ENCODE assay signal across 30 cellular contexts in the genomic region with DNA sequence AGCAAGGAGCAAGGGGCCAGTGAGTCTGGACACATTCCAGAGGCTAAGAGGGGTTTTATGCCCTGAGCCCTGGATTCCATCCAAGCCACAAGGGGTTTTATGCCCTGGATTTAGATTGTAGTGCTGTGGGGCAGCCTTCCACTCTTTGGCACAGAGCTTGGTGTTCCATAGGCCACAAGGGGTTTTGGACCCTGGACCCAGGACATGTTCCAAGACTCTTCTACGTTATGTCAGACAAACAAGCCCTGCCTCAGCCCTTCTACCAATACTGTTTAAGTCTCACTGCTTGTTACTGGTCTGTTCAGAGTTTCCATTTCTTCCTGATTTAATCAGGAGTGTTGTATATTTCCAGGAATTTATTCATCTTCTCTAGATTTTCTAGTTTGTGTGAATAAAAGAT. TPM values are rescaled to one million over a fixed set of nuclear protein-coding genes. Genes with fewer than 3 reads are reported as not detected.
"Had no signal": no experiment of that assay in that cellular context is flagged by ENCODE, and none has a peak within 500 bp of the region (broad histone marks: within the 10 kb centered on the region; RNA-seq: fewer than 3 reads in every experiment).

No MANE protein-coding gene starts in this region.

- H3K9me3 Mint-ChIP-seq: activated T-helper 2 cell treated with anti-CD3 and anti-CD28 coated beads, Interferon-gamma antibody, Interleukin-2, Interleukin-4, amounts not matched to agents 10 μg/mL and 5 μg/mL and 100 μg/mL, durations not matched to agents 14 hours and 24 hours and 36 hours had no signal

- H3K4me3 ChIP-seq: adrenal gland, body of pancreas, breast epithelium, MG63, SJSA1 had no signal

- H3K36me3 ChIP-seq: adrenal gland, breast epithelium, MG63, SJSA1 had no signal

- H3K4me3 Mint-ChIP-seq: activated CD4-positive, alpha-beta T cell treated with anti-CD3 and anti-CD28 coated beads, Interleukin-2, amount 10 ng/mL, durations not matched to agents 7 days and 5 days; activated CD8-positive, alpha-beta T cell treated with anti-CD3 and anti-CD28 coated beads, Interleukin-2, amount 10 ng/mL, durations not matched to agents 7 days and 5 days; activated naive CD4-positive, alpha-beta T cell treated with anti-CD3 and anti-CD28 coated beads, Interleukin-2, amount 50 U/mL, for 24 hours; activated T-cell treated with anti-CD3 and anti-CD28 coated beads, Interleukin-2, amount 50 U/mL, for 24 hours; T-helper 1 cell treated with Interleukin-12 subunit alpha and Interleukin-12 subunit beta and Interleukin-4 antibody, amounts not matched to agents 30 μg/mL and 1 μg/mL, for 36 hours; T-helper 2 cell treated with Interferon-gamma antibody and Interleukin-4, amounts not matched to agents 5 μg/mL and 100 μg/mL, for 36 hours had no signal

- H3K9me3 ChIP-seq: adrenal gland, body of pancreas, breast epithelium, MG63, SJSA1, SK-N-SH had no signal

- H3K27ac ChIP-seq: adrenal gland, body of pancreas, breast epithelium, SJSA1 had no signal

- H3K27ac Mint-ChIP-seq: activated CD4-positive, alpha-beta T cell treated with anti-CD3 and anti-CD28 coated beads, Interleukin-2, amount 10 ng/mL, durations not matched to agents 7 days and 5 days; activated CD8-positive, alpha-beta T cell treated with anti-CD3 and anti-CD28 coated beads, Interleukin-2, amount 10 ng/mL, durations not matched to agents 7 days and 5 days; activated naive CD4-positive, alpha-beta T cell treated with anti-CD3 and anti-CD28 coated beads, Interleukin-2, amount 50 U/mL, for 24 hours; activated T-cell treated with anti-CD3 and anti-CD28 coated beads, Interleukin-2, amount 50 U/mL, for 24 hours; activated T-helper 2 cell treated with anti-CD3 and anti-CD28 coated beads, Interferon-gamma antibody, Interleukin-2, Interleukin-4, amounts not matched to agents 10 μg/mL and 5 μg/mL and 100 μg/mL, durations not matched to agents 14 hours and 24 hours and 36 hours; T-helper 1 cell treated with Interleukin-12 subunit alpha and Interleukin-12 subunit beta and Interleukin-4 antibody, amounts not matched to agents 30 μg/mL and 1 μg/mL, for 36 hours; T-helper 2 cell treated with Interferon-gamma antibody and Interleukin-4, amounts not matched to agents 5 μg/mL and 100 μg/mL, for 36 hours had no signal

- H3K4me1 Mint-ChIP-seq: activated CD4-positive, alpha-beta T cell treated with anti-CD3 and anti-CD28 coated beads, Interleukin-2, amount 10 ng/mL, durations not matched to agents 7 days and 5 days; activated naive CD4-positive, alpha-beta T cell treated with anti-CD3 and anti-CD28 coated beads, Interleukin-2, amount 50 U/mL, for 24 hours had no signal

- DNase-seq: activated CD4-positive, alpha-beta T cell treated with anti-CD3 and anti-CD28 coated beads, Interleukin-2, amount 10 ng/mL, durations not matched to agents 7 days and 5 days; activated CD4-positive, alpha-beta T cell treated with anti-CD3 and anti-CD28 coated beads, Interleukin-2, amount 50 U/mL, for 48 hours; activated CD8-positive, alpha-beta T cell treated with anti-CD3 and anti-CD28 coated beads, Interleukin-2, amount 10 ng/mL, durations not matched to agents 7 days and 5 days; activated gamma-delta T cell; activated naive CD4-positive, alpha-beta T cell treated with Interleukin-2 at 50 U/mL for 16 hours; activated T-cell treated with anti-CD3 and anti-CD28 coated beads, Interleukin-2, amount 50 U/mL, for 24 hours; adrenal gland; body of pancreas; Kasumi-1; KG1; MG63; NCI-H1048; NCI-H1417; NCI-H187 treated with DMSO at 0.1 percent for 48 hours; NCI-H2081; NCI-H2171 treated with DMSO at 0.1 percent for 48 hours; NCI-H2227 treated with DMSO at 0.1 percent for 48 hours; NCI-H446; NCI-H510A treated with DMSO at 0.1 percent for 48 hours; NCI-H526 treated with DMSO at 0.1 percent for 48 hours; NCI-H774; RPMI8226; SK-N-SH had no signal

- H3K4me1 ChIP-seq: adrenal gland, body of pancreas, breast epithelium, SJSA1 had no signal

- ATAC-seq: activated CD8-positive, alpha-beta T cell treated with anti-CD3 and anti-CD28 coated beads, Interleukin-2, amount 10 ng/mL, durations not matched to agents 7 days and 5 days; body of pancreas; Panc1 had no signal

- H3K27me3 ChIP-seq: adrenal gland, body of pancreas, breast epithelium, MG63, SJSA1 had no signal

RNA-seq across cellular contexts. Expression of gene FAM47E, which starts 25.1 kb away (rescaled TPM):
- total RNA-seq: activated CD8-positive, alpha-beta T cell treated with anti-CD3 and anti-CD28 coated beads, Interleukin-2, amount 10 ng/mL, durations not matched to agents 7 days and 5 days; activated T-helper 2 cell treated with anti-CD3 and anti-CD28 coated beads, Interferon-gamma antibody, Interleukin-2, Interleukin-4, amounts not matched to agents 10 μg/mL and 5 μg/mL and 100 μg/mL, durations not matched to agents 14 hours and 24 hours and 36 hours; SJSA1 had no signal
